In the genomic region with DNA sequence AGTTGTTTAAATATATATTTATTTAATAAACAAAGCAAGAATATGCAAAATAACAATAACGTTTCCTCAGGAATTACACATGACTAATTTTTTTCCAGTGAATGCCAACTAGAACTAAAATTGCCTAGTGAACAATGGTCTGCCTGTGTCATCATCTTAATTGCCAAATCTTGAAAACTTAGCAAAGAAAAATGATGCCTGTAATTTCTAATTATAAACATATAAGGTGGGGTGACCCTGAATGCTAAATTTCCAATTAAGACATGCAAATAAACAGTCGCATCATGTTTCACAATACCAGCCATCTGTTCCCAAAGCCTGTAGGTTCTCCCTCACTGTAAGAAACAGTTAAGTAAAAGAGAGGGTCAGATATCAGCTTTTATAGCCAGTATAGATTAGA, we compare ENCODE assay signal across 19 cellular contexts.
A peak's percentile ranks its signal among the peaks of the same experiment; 100 is the strongest.
DNase-seq lines count a peak whose midpoint lies in the region; ATAC-seq and TF ChIP-seq lines count a peak whose summit lies in the region.
"Had no signal": no experiment of that assay in that cellular context is flagged by ENCODE, and none has a peak within 500 bp of the region (broad histone marks: within the 10 kb centered on the region; RNA-seq: fewer than 3 reads in every experiment).

No MANE protein-coding gene starts in this region.

- no peak overlapping the region for H2AFZ ChIP-seq in KMS-11 (ENCODE audit: low read depth)

- peaks cover 2% of the 10 kb centered on the region for H3K9me3 Mint-ChIP-seq in activated CD8-positive, alpha-beta memory T cell treated with anti-CD3 and anti-CD28 coated beads, Interleukin-2, amount 10 ng/mL, durations not matched to agents 7 days and 5 days (ENCODE audit: low read depth)

- peak overlapping the region in 8 of 11 experiments; percentile 9 to 47 (median 30); a peak in 7 of 22 replicates for H3K4me2 ChIP-seq in BLaER1 treated with 17β-estradiol and CSF1 and Interleukin-3, amounts not matched to agents 10 nM and 100 nM
- H3K4me2 ChIP-seq in KMS-11 = peak overlapping the region; percentile 57; the same call in 1 of the 2 replicates
- H3K4me2 ChIP-seq: A549 had no signal

- H3K4me3 ChIP-seq in BLaER1 treated with 17β-estradiol and CSF1 and Interleukin-3, amounts not matched to agents 10 nM and 100 nM = no peak overlapping the region
- no peak overlapping the region for H3K4me3 ChIP-seq in KMS-11 (IDR thresholded peaks at IDR 0.05; ENCODE audit: insufficient read depth, low read depth, low read length)
- H3K4me3 ChIP-seq: A549, HAP-1, K562, SK-N-MC had no signal

- H3K27me3 ChIP-seq in BLaER1 treated with 17β-estradiol and CSF1 and Interleukin-3, amounts not matched to agents 10 nM and 100 nM = no peaks in the 10 kb centered on the region
- H3K27me3 ChIP-seq in KMS-11 (ENCODE audit: insufficient read depth, low read depth) = no peaks in the 10 kb centered on the region

- ATAC-seq in activated CD8-positive, alpha-beta memory T cell treated with anti-CD3 and anti-CD28 coated beads, Interleukin-2, amount 10 ng/mL, durations not matched to agents 7 days and 5 days = no peak
- no peak for ATAC-seq in left colon
- no peak for ATAC-seq in GM21825 (IDR thresholded peaks at IDR 0.05; ENCODE audit: unreplicated experiment)
- ATAC-seq: A549, K562, T-cell had no signal

- peaks cover 7% of the 10 kb centered on the region for H3K4me1 Mint-ChIP-seq in activated CD8-positive, alpha-beta memory T cell treated with anti-CD3 and anti-CD28 coated beads, Interleukin-2, amount 10 ng/mL, durations not matched to agents 7 days and 5 days

- H3K4me1 ChIP-seq in BLaER1 treated with 17β-estradiol and CSF1 and Interleukin-3, amounts not matched to agents 10 nM and 100 nM = peaks cover 0 to 23% (median 7%) of the 10 kb centered on the region in 10 experiments; a peak in 11 of 20 replicates
- H3K4me1 ChIP-seq in KMS-11 (ENCODE audit: low read depth, poor library complexity, severe bottlenecking) = peaks cover 58% of the 10 kb centered on the region
- H3K4me1 ChIP-seq: A549, HAP-1 had no signal

- H3K27ac ChIP-seq in BLaER1 treated with 17β-estradiol and CSF1 and Interleukin-3, amounts not matched to agents 10 nM and 100 nM = peak overlapping the region in 2 of 11 experiments; percentile 3 to 15; a peak in 1 of 22 replicates
- peak overlapping the region; percentile 86; the same call in 1 of the 2 replicates for H3K27ac ChIP-seq in KMS-11
- H3K27ac ChIP-seq: A549, SK-N-MC had no signal

- H3K27me3 Mint-ChIP-seq in activated CD8-positive, alpha-beta memory T cell treated with anti-CD3 and anti-CD28 coated beads, Interleukin-2, amount 10 ng/mL, durations not matched to agents 7 days and 5 days = no peaks in the 10 kb centered on the region
- H3K27me3 Mint-ChIP-seq: T-cell had no signal

- H4K20me1 ChIP-seq in BLaER1 treated with 17β-estradiol and CSF1 and Interleukin-3, amounts not matched to agents 10 nM and 100 nM = no peaks in the 10 kb centered on the region
- no peaks in the 10 kb centered on the region for H4K20me1 ChIP-seq in KMS-11 (ENCODE audit: insufficient read depth)

- DNase-seq in NCI-H526 (lab: John Stamatoyannopoulos, UW) (peak; percentile 16 to 41), fibroblast of gingiva (ENCODE audit: low read depth) (peak; percentile 78), NCI-H2107 treated with DMSO at 0.1 percent for 48 hours (lab: John Stamatoyannopoulos, UW; ENCODE audit: unreplicated experiment) (no peak), left colon (no peak)
- no peak for DNase-seq in activated CD8-positive, alpha-beta memory T cell treated with anti-CD3 and anti-CD28 coated beads, Interleukin-2, amount 10 ng/mL, durations not matched to agents 7 days and 5 days
- DNase-seq: DMS53, NCI-H1436, NCI-H2081, NCI-H2227 treated with DMSO at 0.1 percent for 48 hours, Right ventricle myocardium superior, T-cell had no signal

- no peak overlapping the region for H3K9ac ChIP-seq in BLaER1 treated with 17β-estradiol and CSF1 and Interleukin-3, amounts not matched to agents 10 nM and 100 nM
- H3K9ac ChIP-seq in KMS-11 = no peak overlapping the region

- intact Hi-C loops in left colon (cut with DNase I, micrococcal nuclease) = no loop called here

- no peaks in the 10 kb centered on the region for H3K36me3 ChIP-seq in BLaER1 treated with 17β-estradiol and CSF1 and Interleukin-3, amounts not matched to agents 10 nM and 100 nM
- no peaks in the 10 kb centered on the region for H3K36me3 ChIP-seq in KMS-11 (ENCODE audit: insufficient read depth)
- H3K36me3 ChIP-seq: HAP-1 had no signal

- H3K9me3 ChIP-seq in BLaER1 treated with 17β-estradiol and CSF1 and Interleukin-3, amounts not matched to agents 10 nM and 100 nM (replicated peaks in 1 of 11) = peaks cover 0 to 11% (median 0%) of the 10 kb centered on the region in 11 experiments; a peak in 3 of 22 replicates
- H3K9me3 ChIP-seq: A549, HAP-1 had no signal

- no peak overlapping the region for H3K27ac Mint-ChIP-seq in activated CD8-positive, alpha-beta memory T cell treated with anti-CD3 and anti-CD28 coated beads, Interleukin-2, amount 10 ng/mL, durations not matched to agents 7 days and 5 days
- H3K27ac Mint-ChIP-seq: CD14-positive monocyte, T-cell had no signal

- H3K79me2 ChIP-seq in KMS-11 (ENCODE audit: insufficient read depth, low read depth) = no peaks in the 10 kb centered on the region

- H3K36me3 Mint-ChIP-seq in activated CD8-positive, alpha-beta memory T cell treated with anti-CD3 and anti-CD28 coated beads, Interleukin-2, amount 10 ng/mL, durations not matched to agents 7 days and 5 days = peaks cover 6% of the 10 kb centered on the region
- H3K36me3 Mint-ChIP-seq: CD14-positive monocyte, T-cell had no signal

- CTCF ChIA-PET in activated CD8-positive, alpha-beta memory T cell treated with anti-CD3 and anti-CD28 coated beads, Interleukin-2, amount 10 ng/mL, durations not matched to agents 7 days and 5 days (lab: Charles Lee) = no interaction called here

- H3K4me3 Mint-ChIP-seq in activated CD8-positive, alpha-beta memory T cell treated with anti-CD3 and anti-CD28 coated beads, Interleukin-2, amount 10 ng/mL, durations not matched to agents 7 days and 5 days = no peak overlapping the region
- H3K4me3 Mint-ChIP-seq: CD14-positive monocyte, T-cell had no signal

- no peak for TF ChIP-seq CTCF in KMS-11 (conservative IDR thresholded peaks at IDR 0.05; ENCODE audit: low read depth, low read length)

Comparison
In these comparisons a context has a peak if more than half of its experiments do, and no peak if none do; other contexts are left out.
1. DNase-seq: peak in NCI-H526 (2 of 2) and fibroblast of gingiva (single experiment); none in NCI-H2107 treated with DMSO at 0.1 percent for 48 hours (single experiment), activated CD8-positive, alpha-beta memory T cell treated with anti-CD3 and anti-CD28 coated beads, Interleukin-2, amount 10 ng/mL, durations not matched to agents 7 days and 5 days (single experiment) and left colon (0 of 2).